ENCODE assay signal across 8 cellular contexts in the genomic region with DNA sequence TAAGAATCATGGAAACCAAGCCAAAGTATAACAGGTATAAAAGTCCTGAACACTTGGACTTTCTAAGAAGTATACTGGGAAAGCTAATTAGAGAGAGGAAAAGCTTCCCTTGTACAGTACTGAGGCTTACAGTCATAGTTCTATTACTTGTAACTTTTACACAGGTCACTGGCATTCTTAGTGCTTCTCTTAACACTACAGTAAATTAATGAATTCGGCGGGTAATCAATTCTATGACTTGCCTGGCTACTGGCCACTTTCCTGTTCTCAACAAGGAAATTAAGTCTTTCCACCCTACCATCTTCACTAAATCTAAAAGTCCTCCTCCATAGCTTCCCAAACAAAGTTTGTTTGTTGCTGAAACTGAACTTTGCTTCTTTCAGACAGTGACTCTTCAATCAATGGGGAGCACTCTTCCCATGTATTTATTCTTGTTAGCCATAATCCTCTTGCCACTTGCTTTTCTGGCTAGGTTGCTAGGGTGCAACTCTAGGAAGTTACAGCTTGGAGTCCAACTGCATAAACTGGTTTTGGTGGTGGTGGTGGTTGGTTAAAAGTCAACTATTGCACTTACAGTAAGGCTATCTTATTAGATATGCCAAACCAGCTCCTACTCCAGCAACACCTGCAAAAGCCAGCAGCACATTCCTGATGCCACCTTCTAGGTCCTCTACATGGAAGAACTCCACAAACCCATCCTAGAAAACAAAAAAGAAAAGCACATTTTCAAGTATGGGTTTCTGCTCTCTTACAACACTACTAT. TPM values are rescaled to one million over a fixed set of nuclear protein-coding genes. Genes with fewer than 3 reads are reported as not detected.
DNase-seq lines count a peak whose midpoint lies in the region; ATAC-seq and TF ChIP-seq lines count a peak whose summit lies in the region.

No MANE protein-coding gene starts in this region.

- peak overlapping the region; percentile 99 for H3K27ac Mint-ChIP-seq in activated T-cell treated with anti-CD3 and anti-CD28 coated beads, Interleukin-2, amount 50 U/mL, for 24 hours

- H3K4me1 ChIP-seq in tibial artery = peaks cover 0 to 50% (median 34%) of the 10 kb centered on the region in 4 donors

- no peaks in the 10 kb centered on the region for H3K9me3 Mint-ChIP-seq in activated T-cell treated with anti-CD3 and anti-CD28 coated beads, Interleukin-2, amount 50 U/mL, for 24 hours

- H3K4me1 Mint-ChIP-seq in activated T-cell treated with anti-CD3 and anti-CD28 coated beads, Interleukin-2, amount 50 U/mL, for 24 hours (ENCODE audit: low read depth) = peaks cover 50% of the 10 kb centered on the region

- H3K9me3 ChIP-seq in tibial artery = no peaks in the 10 kb centered on the region

- H3K27me3 Mint-ChIP-seq in activated T-cell treated with anti-CD3 and anti-CD28 coated beads, Interleukin-2, amount 50 U/mL, for 24 hours = no peaks in the 10 kb centered on the region

- H3K36me3 Mint-ChIP-seq in activated T-cell treated with anti-CD3 and anti-CD28 coated beads, Interleukin-2, amount 50 U/mL, for 24 hours (ENCODE audit: low read depth) = peaks cover 75% of the 10 kb centered on the region

- H3K4me3 ChIP-seq in tibial artery = peak overlapping the region; percentile 93 to 97

- peak overlapping the region; percentile 99 for H3K27ac ChIP-seq in tibial artery

- no peak for DNase-seq in activated T-cell treated with anti-CD3 and anti-CD28 coated beads, Interleukin-2, amount 50 U/mL, for 24 hours
- no peak for DNase-seq in activated T-cell treated with anti-CD3 and anti-CD28 coated beads, Interleukin-2, amount 50 U/mL, for 1 hour
- peak; percentile 36 for DNase-seq in amniotic epithelial cell (ENCODE audit: low read depth)
- DNase-seq in left lobe of liver (ENCODE audit: low spot score) = no peak
- DNase-seq in tibial artery = no peak
- no peak for DNase-seq in stimulated activated CD4-positive, alpha-beta T cell treated with anti-CD3 and anti-CD28 coated beads, Interleukin-12 subunit alpha, Interleukin-12 subunit beta, amount 100 ng/mL, for 4 hours
- no peak for DNase-seq in superior temporal gyrus (ENCODE audit: extremely low spot score)

- no peaks in the 10 kb centered on the region for H3K27me3 ChIP-seq in tibial artery

- no peak for TF ChIP-seq CTCF in tibial artery (IDR thresholded peaks at IDR 0.05)

- ATAC-seq in left lobe of liver (peak; percentile 5), HG03280 (IDR thresholded peaks at IDR 0.05; ENCODE audit: unreplicated experiment) (no peak)

- peaks cover 62 to 71% (median 62%) of the 10 kb centered on the region in 3 donors for H3K36me3 ChIP-seq in tibial artery

- H3K4me3 Mint-ChIP-seq in activated T-cell treated with anti-CD3 and anti-CD28 coated beads, Interleukin-2, amount 50 U/mL, for 24 hours = peak overlapping the region; percentile 99

- intact Hi-C loops in tibial artery (cut with DNase I; ENCODE audit: low total_unique reads) = loop anchor here (5.0 kb wide), 1 partner anchor 45 kb away; no protein-coding TSS in a partner anchor

RNA-seq across cellular contexts. Expression of gene MCL1, which starts 2.4 kb away (rescaled TPM):
- 103 TPM for total RNA-seq in left lobe of liver

RNA-seq across cellular contexts. Expression of gene ADAMTSL4, which starts 27.8 kb away (rescaled TPM):
- 38.5 TPM for total RNA-seq in left lobe of liver

RNA-seq across cellular contexts. Expression of gene ENSA, which starts 52.4 kb away (rescaled TPM):
- 63.4 TPM for total RNA-seq in left lobe of liver
